8 cellular contexts compared by ENCODE assay signal in the genomic region with DNA sequence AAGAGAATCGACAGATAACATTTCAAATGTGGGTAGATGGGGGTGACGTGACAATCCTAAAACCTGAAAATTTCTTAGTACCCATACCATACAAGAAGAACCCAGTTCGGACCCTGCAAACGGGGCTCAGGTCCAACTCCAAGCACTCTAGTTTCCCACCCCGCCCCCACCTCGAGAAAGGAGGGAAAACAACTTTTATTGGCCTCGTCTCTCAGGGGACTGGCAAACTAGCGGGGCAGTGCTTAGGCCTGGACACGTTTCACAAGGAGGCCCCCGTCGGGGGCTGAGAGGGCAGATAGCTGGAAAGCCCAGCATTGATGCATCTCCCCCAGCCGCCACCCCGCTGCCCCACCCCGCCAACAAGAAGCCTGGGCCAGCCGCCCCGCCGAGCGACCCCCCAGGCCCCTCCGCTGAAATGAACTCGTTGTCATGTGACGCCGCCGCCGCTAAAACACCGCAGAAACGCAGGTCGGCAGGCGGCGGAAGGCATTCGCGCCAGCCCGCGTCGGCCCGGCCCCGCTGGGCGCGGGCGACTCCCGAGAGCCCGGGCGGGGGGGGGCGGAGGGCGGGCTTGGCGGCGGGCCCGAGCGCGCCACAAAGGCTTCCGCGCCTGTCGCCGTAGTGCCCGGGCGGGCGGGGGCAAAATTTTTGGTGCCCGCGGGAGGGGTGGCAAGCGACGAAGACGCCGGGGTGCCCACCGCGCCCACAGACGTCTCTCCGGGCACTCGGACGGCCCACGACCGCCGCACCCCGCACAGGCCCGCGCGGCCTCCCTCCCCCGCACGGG. TPM values are rescaled to one million over a fixed set of nuclear protein-coding genes. Genes with fewer than 3 reads are reported as not detected.
A peak's percentile ranks its signal among the peaks of the same experiment; 100 is the strongest.
DNase-seq lines count a peak whose midpoint lies in the region; ATAC-seq and TF ChIP-seq lines count a peak whose summit lies in the region.

No MANE protein-coding gene starts in this region.

- peak overlapping the region; percentile 91 for H3K4me3 Mint-ChIP-seq in activated CD4-positive, alpha-beta T cell treated with anti-CD3 and anti-CD28 coated beads, Interleukin-2, amount 10 ng/mL, durations not matched to agents 7 days and 5 days

- no peaks in the 10 kb centered on the region for H3K9me3 ChIP-seq in colonic mucosa

- peaks cover 42% of the 10 kb centered on the region for H3K4me1 Mint-ChIP-seq in activated CD4-positive, alpha-beta T cell treated with anti-CD3 and anti-CD28 coated beads, Interleukin-2, amount 10 ng/mL, durations not matched to agents 7 days and 5 days

- no peaks in the 10 kb centered on the region for H3K36me3 ChIP-seq in colonic mucosa

- TF ChIP-seq CTCF in GM13977 (IDR thresholded peaks at IDR 0.05; ENCODE audit: extremely low read depth, insufficient read depth, missing control alignments): peak; percentile 12
- TF ChIP-seq CTCF in colonic mucosa (IDR thresholded peaks at IDR 0.05): no peak

- in situ Hi-C loops in GM13977 (cut with MboI; ENCODE audit: low pct_unique_long_range_greater_than_20kb, low sequenced_read_pairs, unreplicated experiment): loop anchor here (10.0 kb wide), 1 partner anchor 677 kb away; no protein-coding TSS in a partner anchor

- CTCF ChIA-PET in activated CD4-positive, alpha-beta T cell treated with anti-CD3 and anti-CD28 coated beads, Interleukin-2, amount 10 ng/mL, durations not matched to agents 7 days and 5 days (lab: Charles Lee): interaction anchor here (0.6 to 3.7 kb wide), 53 partner anchors 10 to 680 kb away, joined by 3 to 52 read pairs (median 5); partner anchors contain the start of genes MSL2, NCK1 and PCCB

- peak overlapping the region; percentile 77 to 97 for H3K9ac ChIP-seq in colonic mucosa (ENCODE audit: low read depth in 2 of 2, low read length in 2 of 2)

- H3K27ac Mint-ChIP-seq in activated CD4-positive, alpha-beta T cell treated with anti-CD3 and anti-CD28 coated beads, Interleukin-2, amount 10 ng/mL, durations not matched to agents 7 days and 5 days: peak overlapping the region; percentile 99

- peak overlapping the region; percentile 60 for H3K4me3 ChIP-seq in colonic mucosa

- H3K9me3 Mint-ChIP-seq in activated CD4-positive, alpha-beta T cell treated with anti-CD3 and anti-CD28 coated beads, Interleukin-2, amount 10 ng/mL, durations not matched to agents 7 days and 5 days: no peaks in the 10 kb centered on the region

- intact Hi-C loops in colonic mucosa (cut with DNase I): loop anchor here (2.0 to 10.0 kb wide), 4 partner anchors 359 to 677 kb away; partner anchors contain the start of gene MSL2

- H3K4me1 ChIP-seq in colonic mucosa: no peaks in the 10 kb centered on the region

- no peaks in the 10 kb centered on the region for H3K27me3 Mint-ChIP-seq in activated CD4-positive, alpha-beta T cell treated with anti-CD3 and anti-CD28 coated beads, Interleukin-2, amount 10 ng/mL, durations not matched to agents 7 days and 5 days

- H3K27me3 ChIP-seq in colonic mucosa: no peaks in the 10 kb centered on the region

- peaks cover 4% of the 10 kb centered on the region for H3K36me3 Mint-ChIP-seq in activated CD4-positive, alpha-beta T cell treated with anti-CD3 and anti-CD28 coated beads, Interleukin-2, amount 10 ng/mL, durations not matched to agents 7 days and 5 days (ENCODE audit: low read depth)

- peak; percentile 62 for DNase-seq in GM13977 (ENCODE audit: low spot score)
- peak; percentile 40 for DNase-seq in NCI-H524 treated with DMSO at 0.1 percent for 48 hours (lab: John Stamatoyannopoulos, UW)
- DNase-seq in activated CD4-positive, alpha-beta T cell treated with anti-CD3 and anti-CD28 coated beads, Interleukin-2, amount 10 ng/mL, durations not matched to agents 7 days and 5 days: peak; percentile 68
- DNase-seq in colonic mucosa: peak; percentile 84
- DNase-seq in left lobe of liver (ENCODE audit: low spot score): peak; percentile 87
- DNase-seq in stimulated activated CD4-positive, alpha-beta T cell treated with anti-CD3 and anti-CD28 coated beads, Interleukin-2, amount 100 ng/mL, for 4 hours (ENCODE audit: low read depth): peak; percentile 44
- DNase-seq in cerebellar nuclear complex (lab: John Stamatoyannopoulos, UW): no peak

- H3K27ac ChIP-seq in colonic mucosa: peak overlapping the region; percentile 98

- POLR2A ChIA-PET in activated CD4-positive, alpha-beta T cell treated with anti-CD3 and anti-CD28 coated beads, Interleukin-2, amount 10 ng/mL, durations not matched to agents 7 days and 5 days (lab: Charles Lee): interaction anchor here (1.4 kb wide), 1 partner anchor 262 kb away, joined by 7 read pairs; no protein-coding TSS in a partner anchor

- ATAC-seq in HG03097 (IDR thresholded peaks at IDR 0.05; ENCODE audit: low FRiP score, unreplicated experiment) (peak; percentile 11), left lobe of liver (peak; percentile 63)

RNA-seq across cellular contexts. Expression of gene STAG1, which starts 0.7 kb away (rescaled TPM):
- total RNA-seq in activated CD4-positive, alpha-beta T cell treated with anti-CD3 and anti-CD28 coated beads, Interleukin-2, amount 10 ng/mL, durations not matched to agents 7 days and 5 days: 10 to 100 TPM; 40.9 to 45.7 TPM
- total RNA-seq in colonic mucosa (10 to 100 TPM; 38.2 to 43.5 TPM), left lobe of liver (11.0 TPM)

Comparison
In these comparisons a context has a peak if more than half of its experiments do, and no peak if none do; other contexts are left out.
1. DNase-seq: peak in GM13977 (single experiment), NCI-H524 treated with DMSO at 0.1 percent for 48 hours (single experiment), activated CD4-positive, alpha-beta T cell treated with anti-CD3 and anti-CD28 coated beads, Interleukin-2, amount 10 ng/mL, durations not matched to agents 7 days and 5 days (single experiment), colonic mucosa (single experiment), left lobe of liver (single experiment) and stimulated activated CD4-positive, alpha-beta T cell treated with anti-CD3 and anti-CD28 coated beads, Interleukin-2, amount 100 ng/mL, for 4 hours (single experiment); none in cerebellar nuclear complex (0 of 2).